In genomic region chr12:64672925-64673409, GRCh38 we compare ENCODE assay signal across 1 cellular context.
A peak's percentile ranks its signal among the peaks of the same experiment; 100 is the strongest.
TF ChIP-seq lines count a peak whose summit lies in the region.

No MANE protein-coding gene starts in this region.

TF ChIP-seq in K562, 482 proteins besides CTCF, POLR2A, EP300 and RAD21 (continued from another document):
- TF ChIP-seq ZNF280A (IDR thresholded peaks at IDR 0.05; ENCODE audit: low read depth, partially characterized antibody) (no peak), E2F8 (IDR thresholded peaks at IDR 0.05; ENCODE audit: low read depth, partially characterized antibody) (no peak), TAF1 (IDR thresholded peaks at IDR 0.05; ENCODE audit: control insufficient read depth, extremely low read depth, insufficient read depth, low read length, severe bottlenecking) (peak; percentile 35), SMARCB1 (IDR thresholded peaks at IDR 0.05; ENCODE audit: insufficient read length, low read depth) (no peak), KLF16 (IDR thresholded peaks at IDR 0.05) (no peak), ELK3 (CRISPR knock-in tag; IDR thresholded peaks at IDR 0.05) (no peak), ZNF316 (IDR thresholded peaks at IDR 0.05) (no peak), U2AF2 (optimal IDR thresholded peaks at IDR 0.05; ENCODE audit: low read depth, low read length) (no peak), ZNF197 (CRISPR knock-in tag; IDR thresholded peaks at IDR 0.05; ENCODE audit: low read depth) (peak; percentile 56; the same call in 1 of the 2 replicates), STAT5A (IDR thresholded peaks at IDR 0.05; ENCODE audit: borderline replicate concordance, low read length) (no peak; the same call in 1 of the 2 replicates), NFIC (IDR thresholded peaks at IDR 0.05) (peak; percentile 97), GTF2B (IDR thresholded peaks at IDR 0.05; ENCODE audit: extremely low read depth, insufficient read length) (no peak), CXXC5 (CRISPR knock-in tag; IDR thresholded peaks at IDR 0.05) (peak; percentile 66), ZNF512 (tag; IDR thresholded peaks at IDR 0.05) (no peak), ZNF639 (CRISPR knock-in tag; conservative IDR thresholded peaks at IDR 0.05 in 1 of 2, IDR thresholded peaks at IDR 0.05 in 1 of 2) (peak in 1 of 2 experiments; percentile 81; a peak in 2 of 4 replicates), CREB3L1 (IDR thresholded peaks at IDR 0.05; ENCODE audit: borderline replicate concordance, low read depth) (peak; percentile 21; the same call in 1 of the 2 replicates), HNRNPL (IDR thresholded peaks at IDR 0.05; ENCODE audit: low read depth, low read length) (no peak), UBTF (IDR thresholded peaks at IDR 0.05; ENCODE audit: borderline replicate concordance in 1 of 2, low read depth in 2 of 2, low read length in 2 of 2) (peak in 1 of 2 experiments; percentile 49; a peak in 1 of 4 replicates), ZNF408 (CRISPR knock-in tag; IDR thresholded peaks at IDR 0.05; ENCODE audit: low read depth) (no peak), PHB (CRISPR knock-in tag; IDR thresholded peaks at IDR 0.05) (no peak), GTF2A2 (tag; IDR thresholded peaks at IDR 0.05) (peak; percentile 56; the same call in 1 of the 2 replicates), ZNF830 (CRISPR knock-in tag; IDR thresholded peaks at IDR 0.05) (0 out of 2 replicates have a peak, but pooled peaks have one; percentile 71), MNT (conservative IDR thresholded peaks at IDR 0.05) (0 out of 4 replicates have a peak, but pooled peaks of 1 of the 2 experiments have one; percentile 52), POLR3A (IDR thresholded peaks at IDR 0.05; ENCODE audit: borderline replicate concordance, extremely low read depth, insufficient read depth, insufficient read length) (no peak), MYNN (IDR thresholded peaks at IDR 0.05) (no peak), MYNN (CRISPR knock-in tag; IDR thresholded peaks at IDR 0.05) (no peak), ZNF583 (CRISPR knock-in tag; IDR thresholded peaks at IDR 0.05) (0 out of 2 replicates have a peak, but pooled peaks have one; percentile 17), ZNF224 (CRISPR knock-in tag; IDR thresholded peaks at IDR 0.05) (no peak), ZNF707 (CRISPR knock-in tag; conservative IDR thresholded peaks at IDR 0.05) (no peak), PCBP1 (IDR thresholded peaks at IDR 0.05; ENCODE audit: low read depth, low read length, poor library complexity, severe bottlenecking) (no peak), NFE2L1 (tag; IDR thresholded peaks at IDR 0.05; ENCODE audit: borderline replicate concordance, low read depth) (no peak; the same call in 1 of the 2 replicates), DPF2 (IDR thresholded peaks at IDR 0.05) (peak; percentile 76), NELFE (IDR thresholded peaks at IDR 0.05; ENCODE audit: insufficient read depth, insufficient read length) (no peak), SAFB2 (IDR thresholded peaks at IDR 0.05; ENCODE audit: borderline replicate concordance, low read depth, low read length, severe bottlenecking) (no peak), ZBTB49 (CRISPR knock-in tag; IDR thresholded peaks at IDR 0.05; ENCODE audit: borderline replicate concordance) (no peak), RFX1 (IDR thresholded peaks at IDR 0.05) (no peak)
TF ChIP-seq in K562: peak in this region for 108.
